ENCODE assay signal across 8 cellular contexts in the genomic region with DNA sequence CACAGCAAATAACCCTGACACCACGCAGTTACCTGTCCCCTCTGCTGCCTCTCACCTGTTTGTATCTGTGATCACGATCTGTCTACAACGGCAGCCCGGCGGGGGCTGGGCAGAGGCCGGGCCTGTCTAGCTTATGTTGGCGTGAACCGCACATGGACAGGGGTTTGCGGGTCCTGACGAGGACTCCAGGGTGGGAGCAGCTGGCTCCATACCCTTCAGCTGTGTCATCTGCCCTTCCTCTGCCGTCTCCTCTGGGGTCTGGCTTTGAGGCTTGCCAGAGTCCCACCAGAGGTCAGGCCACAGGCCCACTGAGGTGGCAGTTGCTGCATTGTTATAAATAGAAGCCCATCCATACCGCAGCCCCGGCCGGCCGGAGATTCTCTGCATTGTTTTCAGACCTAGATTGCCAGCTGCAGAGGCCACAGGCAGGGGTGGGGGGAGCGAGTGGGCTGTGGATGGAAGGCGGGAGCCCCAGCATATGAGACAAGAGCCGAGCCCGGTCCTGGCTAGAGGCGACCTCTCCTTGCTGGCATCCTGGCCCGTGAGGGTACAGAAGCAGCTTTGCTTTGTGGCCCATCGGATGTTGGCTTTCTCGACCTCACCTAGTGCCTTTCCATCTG. TPM values are rescaled to one million over a fixed set of nuclear protein-coding genes. Genes with fewer than 3 reads are reported as not detected.
DNase-seq lines count a peak whose midpoint lies in the region; ATAC-seq and TF ChIP-seq lines count a peak whose summit lies in the region.

No MANE protein-coding gene starts in this region.

- H3K4me1 ChIP-seq in PC-3 (ENCODE audit: insufficient read depth, low read length): no peaks in the 10 kb centered on the region
- peaks cover 0 to 8% of the 10 kb centered on the region in 2 donors for H3K4me1 ChIP-seq in adrenal gland (replicated peaks in 1 of 2)

- no peak overlapping the region for H3K9ac ChIP-seq in PC-3 (ENCODE audit: low read length)

- TF ChIP-seq POLR2A in adrenal gland (IDR thresholded peaks at IDR 0.05): no peak

- no peak overlapping the region for H3K4me2 ChIP-seq in PC-3 (ENCODE audit: low read length)

- no TSS peak for BruUV-seq in PC-3 (replicated peaks; lab: Mats Ljungman, UMichigan)

- peaks cover 4% of the 10 kb centered on the region for H3K9me3 Mint-ChIP-seq in activated naive CD4-positive, alpha-beta T cell treated with anti-CD3 and anti-CD28 coated beads, Interleukin-2, amount 10 ng/mL, durations not matched to agents 7 days and 5 days
- peaks cover 3% of the 10 kb centered on the region for H3K9me3 Mint-ChIP-seq in natural killer cell treated with Interleukin-12 subunit alpha and Interleukin-12 subunit beta and Interleukin-15 and Interleukin-18, amount 100 ng/mL, for 72 hours

- ATAC-seq in natural killer cell treated with Interleukin-12 subunit alpha and Interleukin-12 subunit beta and Interleukin-15 and Interleukin-18, amount 100 ng/mL, for 72 hours: peak; percentile 17 to 34
- no peak for ATAC-seq in PC-3

- no peaks in the 10 kb centered on the region for H3F3A ChIP-seq in PC-3 (ENCODE audit: low read length, unreplicated experiment)

- no peaks in the 10 kb centered on the region for H3K9me2 ChIP-seq in PC-3 (replicated peaks; ENCODE audit: low read length)

- no peaks in the 10 kb centered on the region for H4K20me1 ChIP-seq in PC-3 (ENCODE audit: low read length)

- no peaks in the 10 kb centered on the region for H3K27me3 ChIP-seq in PC-3 (ENCODE audit: low read length)
- no peaks in the 10 kb centered on the region for H3K27me3 ChIP-seq in adrenal gland

- no peaks in the 10 kb centered on the region for H3K79me2 ChIP-seq in PC-3 (ENCODE audit: low read length)

- peak; percentile 27 for DNase-seq in activated naive CD4-positive, alpha-beta T cell treated with anti-CD3 and anti-CD28 coated beads, Interleukin-2, amount 10 ng/mL, durations not matched to agents 7 days and 5 days
- no peak for DNase-seq in activated naive CD4-positive, alpha-beta T cell treated with Interleukin-2 at 50 U/mL for 16 hours
- DNase-seq in LHCN-M2 (ENCODE audit: low read depth) (peak; percentile 95), dermis microvascular lymphatic vessel endothelial cell (ENCODE audit: low read depth in 2 of 2) (peak; percentile 60 to 89), PC-3 (no peak), adrenal gland (no peak)
- DNase-seq in natural killer cell treated with Interleukin-12 subunit alpha and Interleukin-12 subunit beta and Interleukin-15 and Interleukin-18, amount 100 ng/mL, for 72 hours (ENCODE audit: low spot score): no peak
- DNase-seq in stimulated activated naive CD4-positive, alpha-beta T cell treated with Interleukin-2 at 50 U/mL for 16 hours (lab: John Stamatoyannopoulos, UW): no peak

- peak overlapping the region; percentile 62 for H3K4me3 Mint-ChIP-seq in activated naive CD4-positive, alpha-beta T cell treated with anti-CD3 and anti-CD28 coated beads, Interleukin-2, amount 10 ng/mL, durations not matched to agents 7 days and 5 days
- H3K4me3 Mint-ChIP-seq in natural killer cell treated with Interleukin-12 subunit alpha and Interleukin-12 subunit beta and Interleukin-15 and Interleukin-18, amount 100 ng/mL, for 72 hours: peak overlapping the region; percentile 59

- peak overlapping the region; percentile 96 for H3K27ac Mint-ChIP-seq in activated naive CD4-positive, alpha-beta T cell treated with anti-CD3 and anti-CD28 coated beads, Interleukin-2, amount 10 ng/mL, durations not matched to agents 7 days and 5 days
- H3K27ac Mint-ChIP-seq in natural killer cell treated with Interleukin-12 subunit alpha and Interleukin-12 subunit beta and Interleukin-15 and Interleukin-18, amount 100 ng/mL, for 72 hours: peak overlapping the region; percentile 93 to 98

- peaks cover 25% of the 10 kb centered on the region for H3K36me3 Mint-ChIP-seq in activated naive CD4-positive, alpha-beta T cell treated with anti-CD3 and anti-CD28 coated beads, Interleukin-2, amount 10 ng/mL, durations not matched to agents 7 days and 5 days
- H3K36me3 Mint-ChIP-seq in natural killer cell treated with Interleukin-12 subunit alpha and Interleukin-12 subunit beta and Interleukin-15 and Interleukin-18, amount 100 ng/mL, for 72 hours: peaks cover 4% of the 10 kb centered on the region

- no peak overlapping the region for H2AFZ ChIP-seq in PC-3 (ENCODE audit: low read length)

- no peaks in the 10 kb centered on the region for H3K27me3 Mint-ChIP-seq in activated naive CD4-positive, alpha-beta T cell treated with anti-CD3 and anti-CD28 coated beads, Interleukin-2, amount 10 ng/mL, durations not matched to agents 7 days and 5 days
- H3K27me3 Mint-ChIP-seq in natural killer cell treated with Interleukin-12 subunit alpha and Interleukin-12 subunit beta and Interleukin-15 and Interleukin-18, amount 100 ng/mL, for 72 hours: no peaks in the 10 kb centered on the region

- TF ChIP-seq CTCF in PC-3 (conservative IDR thresholded peaks at IDR 0.05; ENCODE audit: low read depth, low read length) (no peak), adrenal gland (IDR thresholded peaks at IDR 0.05) (no peak)

- POLR2A ChIA-PET in PC-3 (lab: Charles Lee; ENCODE audit: unreplicated experiment): no interaction called here

- H3K4me3 ChIP-seq in PC-3 (ENCODE audit: low read length): no peak overlapping the region
- H3K4me3 ChIP-seq in adrenal gland: peak overlapping the region in 1 of 4 donors; percentile 7

- 35 to 49% (median 43%) methylated on average over 11 to 23 of the region's 23 CpGs for WGBS in adrenal gland, 4 donors

- H3K27ac ChIP-seq in PC-3 (ENCODE audit: low read length): no peak overlapping the region
- peak overlapping the region in 2 of 5 donors; percentile 27 to 58 for H3K27ac ChIP-seq in adrenal gland

- H3K36me3 ChIP-seq in PC-3 (ENCODE audit: low read depth, low read length): peaks cover 3% of the 10 kb centered on the region; the same call in 1 of the 2 replicates
- H3K36me3 ChIP-seq in adrenal gland (replicated peaks in 1 of 2): peaks cover 0 to 20% of the 10 kb centered on the region in 2 donors

- H3K9me3 ChIP-seq in PC-3 (ENCODE audit: low read length) (no peaks in the 10 kb centered on the region), adrenal gland (replicated peaks in 1 of 3) (no peaks in the 10 kb centered on the region)

- intact Hi-C loops in PC-3 (cut with micrococcal nuclease): no loop called here
- intact Hi-C loops in adrenal gland (cut with DNase I): no loop called here

- H3K4me1 Mint-ChIP-seq in activated naive CD4-positive, alpha-beta T cell treated with anti-CD3 and anti-CD28 coated beads, Interleukin-2, amount 10 ng/mL, durations not matched to agents 7 days and 5 days: peaks cover 52% of the 10 kb centered on the region
- H3K4me1 Mint-ChIP-seq in natural killer cell treated with Interleukin-12 subunit alpha and Interleukin-12 subunit beta and Interleukin-15 and Interleukin-18, amount 100 ng/mL, for 72 hours (ENCODE audit: low read depth in 2 of 2): peaks cover 33 to 41% of the 10 kb centered on the region in 2 donors

- CTCF ChIA-PET in activated naive CD4-positive, alpha-beta T cell treated with anti-CD3 and anti-CD28 coated beads, Interleukin-2, amount 10 ng/mL, durations not matched to agents 7 days and 5 days (lab: Charles Lee): interaction anchor here (1.5 kb wide), 1 partner anchor 98 kb away, joined by 8 read pairs; no protein-coding TSS in a partner anchor
- CTCF ChIA-PET in PC-3 (lab: Charles Lee): no interaction called here

RNA-seq across cellular contexts. Expression of a gene that starts 37.8 kb away (rescaled TPM):
- total RNA-seq in LHCN-M2 (2014; rRNA removed) (0.58 and 1.7 TPM in 2 replicates), dermis microvascular lymphatic vessel endothelial cell (3.3 and 4.0 TPM in 2 replicates), PC-3 (2014; rRNA removed) (0.07 and 0.40 TPM in 2 replicates), adrenal gland (10 to 100 TPM in 1 of 8 donors, 1 to 10 TPM in 7; 3.8 to 11.7 (median 6.9) TPM)
- polyA plus RNA-seq in LHCN-M2 (2012): 1.2 TPM
- total RNA-seq in natural killer cell treated with Interleukin-12 subunit alpha and Interleukin-12 subunit beta and Interleukin-15 and Interleukin-18, amount 100 ng/mL, for 72 hours: 10 to 100 TPM; 46.2 to 53.3 TPM
- polyA plus RNA-seq in adrenal gland: 1 to 10 TPM; 1.1 to 6.8 (median 2.2) TPM

RNA-seq across cellular contexts. Expression of a gene that starts 51.0 kb away (rescaled TPM):
- total RNA-seq in LHCN-M2 (2014; rRNA removed): 19.9 and 22.4 TPM in 2 replicates
- polyA plus RNA-seq in LHCN-M2 (2012): 12.1 TPM
- 1.9 and 2.3 TPM in 2 replicates for total RNA-seq in dermis microvascular lymphatic vessel endothelial cell
- under 1 TPM in 1 of 2 donors, not detected in 1; 0.74 TPM for total RNA-seq in natural killer cell treated with Interleukin-12 subunit alpha and Interleukin-12 subunit beta and Interleukin-15 and Interleukin-18, amount 100 ng/mL, for 72 hours
- 0.98 TPM in 1 of 2 replicates, not detected in the other for total RNA-seq in PC-3 (2014; rRNA removed)
- 10 to 100 TPM; 11.1 to 31.4 (median 17.9) TPM for total RNA-seq in adrenal gland
- 10 to 100 TPM in 1 of 3 donors, 1 to 10 TPM in 2; 4.8 to 13.2 (median 10.0) TPM for polyA plus RNA-seq in adrenal gland

Comparison
In these comparisons a context has a peak if more than half of its experiments do, and no peak if none do; other contexts are left out.
1. DNase-seq: peak in activated naive CD4-positive, alpha-beta T cell treated with anti-CD3 and anti-CD28 coated beads, Interleukin-2, amount 10 ng/mL, durations not matched to agents 7 days and 5 days (single experiment), LHCN-M2 (single experiment) and dermis microvascular lymphatic vessel endothelial cell (2 of 2); none in activated naive CD4-positive, alpha-beta T cell treated with Interleukin-2 at 50 U/mL for 16 hours (single experiment), natural killer cell treated with Interleukin-12 subunit alpha and Interleukin-12 subunit beta and Interleukin-15 and Interleukin-18, amount 100 ng/mL, for 72 hours (single experiment), PC-3 (single experiment), stimulated activated naive CD4-positive, alpha-beta T cell treated with Interleukin-2 at 50 U/mL for 16 hours (single experiment) and adrenal gland (0 of 7).